10 cellular contexts compared by ENCODE assay signal in the genomic region with DNA sequence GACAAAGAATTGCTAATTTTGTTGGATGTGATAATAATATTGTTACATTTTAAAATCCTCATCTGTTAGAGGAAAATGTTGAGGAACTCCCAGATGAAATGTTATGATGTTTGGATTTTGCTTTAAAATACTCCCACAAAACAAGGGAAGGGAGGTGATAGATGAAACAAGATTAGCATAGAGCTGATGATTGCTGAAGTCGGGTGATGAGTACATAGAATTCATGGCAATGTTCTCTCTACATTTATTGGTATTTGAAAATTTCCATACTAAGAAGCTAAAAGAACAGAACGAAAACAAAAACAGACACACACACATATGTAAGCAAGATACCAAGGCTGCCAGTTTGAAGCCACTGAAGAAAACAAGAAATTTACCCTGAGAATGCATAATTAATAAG. TPM values are rescaled to one million over a fixed set of nuclear protein-coding genes. Genes with fewer than 3 reads are reported as not detected.
DNase-seq lines count a peak whose midpoint lies in the region; ATAC-seq and TF ChIP-seq lines count a peak whose summit lies in the region.
"Had no signal": no experiment of that assay in that cellular context is flagged by ENCODE, and none has a peak within 500 bp of the region (broad histone marks: within the 10 kb centered on the region; RNA-seq: fewer than 3 reads in every experiment).

No MANE protein-coding gene starts in this region.

- no peaks in the 10 kb centered on the region for H3K36me3 ChIP-seq in brain microvascular endothelial cell (replicated peaks)
- H3K36me3 ChIP-seq in liver (ENCODE audit: control insufficient read depth in 4 of 4, insufficient read depth in 3 of 4, low read depth in 1 of 4, low read length in 3 of 4): no peaks in the 10 kb centered on the region
- H3K36me3 ChIP-seq in thoracic aorta: no peaks in the 10 kb centered on the region

- no peaks in the 10 kb centered on the region for H3K36me3 Mint-ChIP-seq in activated T-cell treated with anti-CD3 and anti-CD28 coated beads, Interleukin-2, amount 50 U/mL, for 4 hours (ENCODE audit: insufficient read depth)

- WGBS in liver: 73% methylated on average over 2 of the region's 2 CpGs

- H3K27me3 ChIP-seq in brain microvascular endothelial cell (replicated peaks): no peaks in the 10 kb centered on the region
- H3K27me3 ChIP-seq in liver (ENCODE audit: control insufficient read depth in 4 of 4, insufficient read depth in 4 of 4, low read length in 3 of 4): no peaks in the 10 kb centered on the region
- no peaks in the 10 kb centered on the region for H3K27me3 ChIP-seq in thoracic aorta (replicated peaks; ENCODE audit: insufficient read depth)

- no peak for DNase-seq in activated T-cell treated with anti-CD3 and anti-CD28 coated beads, Interleukin-2, amount 50 U/mL, for 4 hours
- no peak for DNase-seq in activated T-cell treated with anti-CD3 and anti-CD28 coated beads for 4 hours
- no peak for DNase-seq in brain microvascular endothelial cell
- no peak for DNase-seq in thoracic aorta (ENCODE audit: low spot score)
- no peak for DNase-seq in dedifferentiated amniotic fluid mesenchymal stem cell (ENCODE audit: extremely low spot score)

- TF ChIP-seq CTCF in brain microvascular endothelial cell (IDR thresholded peaks at IDR 0.05; ENCODE audit: low read depth, low read length, missing control alignments) (no peak), liver (IDR thresholded peaks at IDR 0.05; ENCODE audit: low read depth, low read length, missing input control) (no peak), thoracic aorta (IDR thresholded peaks at IDR 0.05) (no peak)

- peaks cover 8% of the 10 kb centered on the region for H3K27me3 Mint-ChIP-seq in activated T-cell treated with anti-CD3 and anti-CD28 coated beads, Interleukin-2, amount 50 U/mL, for 4 hours (ENCODE audit: low read depth)
- H3K27me3 Mint-ChIP-seq: central memory CD8-positive, alpha-beta T cell had no signal

- peaks cover 0 to 18% (median 9%) of the 10 kb centered on the region in 4 donors for H3K4me1 ChIP-seq in liver (ENCODE audit: control insufficient read depth in 4 of 4, insufficient read depth in 4 of 4, low read length in 3 of 4)
- peaks cover 6 to 48% of the 10 kb centered on the region in 2 donors for H3K4me1 ChIP-seq in thoracic aorta (ENCODE audit: control insufficient read depth in 1 of 2, low read depth in 2 of 2)

- no peak for ATAC-seq in activated T-cell treated with anti-CD3 and anti-CD28 coated beads, Interleukin-2, amount 50 U/mL, for 4 hours
- ATAC-seq in thoracic aorta (ENCODE audit: insufficient number of reproducible peaks, low FRiP score, low read depth) (no peak), GM19395 (IDR thresholded peaks at IDR 0.05; ENCODE audit: unreplicated experiment) (no peak), HG03159 (IDR thresholded peaks at IDR 0.05; ENCODE audit: unreplicated experiment) (no peak)
- ATAC-seq: HCT116 had no signal

- in situ Hi-C loops in brain microvascular endothelial cell (cut with HindIII; ENCODE audit: low pct_ligation_motif_present, low sequenced_read_pairs): no loop called here

- peak overlapping the region; percentile 36 for H3K4me3 Mint-ChIP-seq in activated T-cell treated with anti-CD3 and anti-CD28 coated beads, Interleukin-2, amount 50 U/mL, for 4 hours

- H3K4me3 ChIP-seq in brain microvascular endothelial cell (ENCODE audit: low read depth, low read length) (peak overlapping the region; percentile 85), liver (ENCODE audit: low read depth in 1 of 3, low read length in 3 of 3) (no peak overlapping the region), thoracic aorta (peak overlapping the region; percentile 76)

- TF ChIP-seq RAD21 in liver (IDR thresholded peaks at IDR 0.05): no peak

- H3K9me3 Mint-ChIP-seq in activated T-cell treated with anti-CD3 and anti-CD28 coated beads, Interleukin-2, amount 50 U/mL, for 4 hours: no peaks in the 10 kb centered on the region
- H3K9me3 Mint-ChIP-seq: central memory CD8-positive, alpha-beta T cell had no signal

- H3K4me1 Mint-ChIP-seq in activated T-cell treated with anti-CD3 and anti-CD28 coated beads, Interleukin-2, amount 50 U/mL, for 4 hours (ENCODE audit: low read depth): peaks cover 36% of the 10 kb centered on the region

- peak overlapping the region; percentile 98 for H3K27ac ChIP-seq in brain microvascular endothelial cell
- peak overlapping the region; percentile 15 to 25 for H3K27ac ChIP-seq in liver (ENCODE audit: low read depth in 1 of 2, low read length in 2 of 2)
- peak overlapping the region; percentile 93 to 96 for H3K27ac ChIP-seq in thoracic aorta

- H3K9ac ChIP-seq in liver (ENCODE audit: low read depth in 1 of 2, low read length in 2 of 2): no peak overlapping the region

- H3K9me3 ChIP-seq in liver (ENCODE audit: control insufficient read depth in 4 of 4, low read length in 3 of 4) (no peaks in the 10 kb centered on the region), thoracic aorta (no peaks in the 10 kb centered on the region)

TF ChIP-seq in liver, 16 proteins besides CTCF, POLR2A, EP300 and RAD21:
- TF ChIP-seq, protein P1, sequence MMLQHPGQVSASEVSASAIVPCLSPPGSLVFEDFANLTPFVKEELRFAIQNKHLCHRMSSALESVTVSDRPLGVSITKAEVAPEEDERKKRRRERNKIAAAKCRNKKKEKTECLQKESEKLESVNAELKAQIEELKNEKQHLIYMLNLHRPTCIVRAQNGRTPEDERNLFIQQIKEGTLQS (IDR thresholded peaks at IDR 0.05): no peak
- TF ChIP-seq, protein P2, sequence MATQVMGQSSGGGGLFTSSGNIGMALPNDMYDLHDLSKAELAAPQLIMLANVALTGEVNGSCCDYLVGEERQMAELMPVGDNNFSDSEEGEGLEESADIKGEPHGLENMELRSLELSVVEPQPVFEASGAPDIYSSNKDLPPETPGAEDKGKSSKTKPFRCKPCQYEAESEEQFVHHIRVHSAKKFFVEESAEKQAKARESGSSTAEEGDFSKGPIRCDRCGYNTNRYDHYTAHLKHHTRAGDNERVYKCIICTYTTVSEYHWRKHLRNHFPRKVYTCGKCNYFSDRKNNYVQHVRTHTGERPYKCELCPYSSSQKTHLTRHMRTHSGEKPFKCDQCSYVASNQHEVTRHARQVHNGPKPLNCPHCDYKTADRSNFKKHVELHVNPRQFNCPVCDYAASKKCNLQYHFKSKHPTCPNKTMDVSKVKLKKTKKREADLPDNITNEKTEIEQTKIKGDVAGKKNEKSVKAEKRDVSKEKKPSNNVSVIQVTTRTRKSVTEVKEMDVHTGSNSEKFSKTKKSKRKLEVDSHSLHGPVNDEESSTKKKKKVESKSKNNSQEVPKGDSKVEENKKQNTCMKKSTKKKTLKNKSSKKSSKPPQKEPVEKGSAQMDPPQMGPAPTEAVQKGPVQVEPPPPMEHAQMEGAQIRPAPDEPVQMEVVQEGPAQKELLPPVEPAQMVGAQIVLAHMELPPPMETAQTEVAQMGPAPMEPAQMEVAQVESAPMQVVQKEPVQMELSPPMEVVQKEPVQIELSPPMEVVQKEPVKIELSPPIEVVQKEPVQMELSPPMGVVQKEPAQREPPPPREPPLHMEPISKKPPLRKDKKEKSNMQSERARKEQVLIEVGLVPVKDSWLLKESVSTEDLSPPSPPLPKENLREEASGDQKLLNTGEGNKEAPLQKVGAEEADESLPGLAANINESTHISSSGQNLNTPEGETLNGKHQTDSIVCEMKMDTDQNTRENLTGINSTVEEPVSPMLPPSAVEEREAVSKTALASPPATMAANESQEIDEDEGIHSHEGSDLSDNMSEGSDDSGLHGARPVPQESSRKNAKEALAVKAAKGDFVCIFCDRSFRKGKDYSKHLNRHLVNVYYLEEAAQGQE (IDR thresholded peaks at IDR 0.05): no peak
- TF ChIP-seq NR2F2 (IDR thresholded peaks at IDR 0.05) (no peak), TAF1 (conservative IDR thresholded peaks at IDR 0.05) (no peak), HNF4G (IDR thresholded peaks at IDR 0.05) (no peak), SP1 (IDR thresholded peaks at IDR 0.05) (no peak), GABPA (IDR thresholded peaks at IDR 0.05 in 1 of 2, conservative IDR thresholded peaks at IDR 0.05 in 1 of 2) (no peak), YY1 (IDR thresholded peaks at IDR 0.05) (no peak), HNF4A (conservative IDR thresholded peaks at IDR 0.05) (no peak), FOXA2 (IDR thresholded peaks at IDR 0.05) (no peak), RXRA (IDR thresholded peaks at IDR 0.05) (no peak), FOXA1 (IDR thresholded peaks at IDR 0.05) (no peak), JUND (IDR thresholded peaks at IDR 0.05) (no peak), EGR1 (IDR thresholded peaks at IDR 0.05; ENCODE audit: low read depth in 2 of 2) (no peak)
- TF ChIP-seq, protein P3, sequence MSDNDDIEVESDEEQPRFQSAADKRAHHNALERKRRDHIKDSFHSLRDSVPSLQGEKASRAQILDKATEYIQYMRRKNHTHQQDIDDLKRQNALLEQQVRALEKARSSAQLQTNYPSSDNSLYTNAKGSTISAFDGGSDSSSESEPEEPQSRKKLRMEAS (IDR thresholded peaks at IDR 0.05): no peak
- TF ChIP-seq, protein P4, sequence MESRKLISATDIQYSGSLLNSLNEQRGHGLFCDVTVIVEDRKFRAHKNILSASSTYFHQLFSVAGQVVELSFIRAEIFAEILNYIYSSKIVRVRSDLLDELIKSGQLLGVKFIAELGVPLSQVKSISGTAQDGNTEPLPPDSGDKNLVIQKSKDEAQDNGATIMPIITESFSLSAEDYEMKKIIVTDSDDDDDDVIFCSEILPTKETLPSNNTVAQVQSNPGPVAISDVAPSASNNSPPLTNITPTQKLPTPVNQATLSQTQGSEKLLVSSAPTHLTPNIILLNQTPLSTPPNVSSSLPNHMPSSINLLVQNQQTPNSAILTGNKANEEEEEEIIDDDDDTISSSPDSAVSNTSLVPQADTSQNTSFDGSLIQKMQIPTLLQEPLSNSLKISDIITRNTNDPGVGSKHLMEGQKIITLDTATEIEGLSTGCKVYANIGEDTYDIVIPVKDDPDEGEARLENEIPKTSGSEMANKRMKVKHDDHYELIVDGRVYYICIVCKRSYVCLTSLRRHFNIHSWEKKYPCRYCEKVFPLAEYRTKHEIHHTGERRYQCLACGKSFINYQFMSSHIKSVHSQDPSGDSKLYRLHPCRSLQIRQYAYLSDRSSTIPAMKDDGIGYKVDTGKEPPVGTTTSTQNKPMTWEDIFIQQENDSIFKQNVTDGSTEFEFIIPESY (IDR thresholded peaks at IDR 0.05): no peak

RNA-seq across cellular contexts. Expression of a gene that starts 1.6 kb away (rescaled TPM):
- 1 to 10 TPM; 3.7 to 5.2 (median 3.9) TPM for total RNA-seq in activated T-cell treated with anti-CD3 and anti-CD28 coated beads, Interleukin-2, amount 50 U/mL, for 4 hours
- 10 to 100 TPM; 14.0 to 22.7 TPM for total RNA-seq in liver
- 10 to 100 TPM in 1 of 2 donors, 1 to 10 TPM in 1; 7.9 to 19.7 TPM for polyA plus RNA-seq in liver
- total RNA-seq in thoracic aorta: 10 to 100 TPM; 18.1 to 19.4 TPM

Comparison
In these comparisons a context has a peak if more than half of its experiments do, and no peak if none do; other contexts are left out.
1. H3K27ac ChIP-seq: peak in every context shown above with its lines; median percentile 98 in brain microvascular endothelial cell; 94 in thoracic aorta; 20 in liver.
2. H3K4me3 ChIP-seq: peak in brain microvascular endothelial cell (single experiment) and thoracic aorta (single experiment); none in liver (0 of 3).